Comparison of ENCODE assay signal across 8 cellular contexts in the genomic region with DNA sequence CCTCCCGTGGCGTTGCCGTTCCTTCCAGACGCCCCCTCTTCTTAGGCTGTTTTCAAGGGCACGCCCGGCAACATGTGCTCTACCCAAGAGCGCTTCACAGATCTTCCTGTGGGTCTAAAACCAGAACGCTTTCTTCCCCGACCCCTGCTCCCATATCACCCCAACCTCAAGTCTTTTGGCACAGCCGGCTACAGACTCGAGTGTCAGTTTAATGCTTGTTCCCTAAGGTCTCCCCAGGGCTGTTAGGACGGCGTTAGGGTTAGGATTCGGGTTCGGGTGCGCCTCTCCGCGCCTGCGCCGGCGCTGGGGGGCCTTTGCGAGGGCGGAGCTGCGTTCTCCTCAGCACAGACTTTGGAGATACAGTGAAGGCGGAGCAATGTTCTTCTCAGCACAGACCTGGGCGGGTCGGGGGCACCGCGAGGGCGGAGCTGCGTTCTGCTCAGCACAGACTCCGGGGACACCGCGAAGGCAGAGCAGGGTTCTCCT.
DNase-seq lines count a peak whose midpoint lies in the region; ATAC-seq, FAIRE-seq and TF ChIP-seq lines count a peak whose summit lies in the region.
"Not testable (repeated sequence)": the region's sequence is repeated elsewhere in the genome, so short reads cannot be mapped to it uniquely, and the experiment has no call there.

No MANE protein-coding gene starts in this region.

- CTCF ChIA-PET in Caco-2 (lab: Charles Lee) = interaction anchor here (0.6 to 1.6 kb wide), 5 partner anchors 120 to 372 kb away, joined by 3 to 7 read pairs (median 6); no protein-coding TSS in a partner anchor

- H3K36me3 ChIP-seq in Caco-2 (ENCODE audit: control insufficient read depth, insufficient read depth, low read length); colonic mucosa; iPS-15b (ENCODE audit: control insufficient read depth, insufficient read depth, low read length); pancreas: not testable (repeated sequence)

- 3 to 6% methylated on average over 33 to 34 of the region's 34 CpGs for WGBS in pancreas, 2 donors

- H3K4me3 ChIP-seq in Caco-2 (ENCODE audit: low read depth, low read length) (peak overlapping the region; percentile 58), colonic mucosa (peak overlapping the region; percentile 15), iPS-15b (ENCODE audit: low read depth, low read length) (peak overlapping the region; percentile 33), pancreas (peak overlapping the region; percentile 27 to 47 (median 38))

- POLR2A ChIA-PET in Caco-2 (lab: Charles Lee) = not testable (repeated sequence)

- not testable (repeated sequence) for TF ChIP-seq CTCF in Caco-2 (IDR thresholded peaks at IDR 0.05; ENCODE audit: insufficient read depth in 1 of 2, low read depth in 1 of 2, low read length in 1 of 2, severe bottlenecking in 1 of 2, unreplicated experiment in 1 of 2); colonic mucosa (IDR thresholded peaks at IDR 0.05); pancreas (IDR thresholded peaks at IDR 0.05)

- not testable (repeated sequence) for H3K4me1 ChIP-seq in Caco-2; colonic mucosa; iPS-15b (ENCODE audit: control insufficient read depth, insufficient read depth, low read length); pancreas

- H3K27ac Mint-ChIP-seq in Caco-2 (ENCODE audit: unreplicated experiment) = peak overlapping the region; percentile 69

- not testable (repeated sequence) for FAIRE-seq in pancreas (lab: Jason Lieb, UNC)

- H3K4me3 Mint-ChIP-seq in Caco-2 (ENCODE audit: unreplicated experiment) = peak overlapping the region; percentile 81

- DNase-seq in Caco-2 (peak; percentile 75 to 83), NCI-H748 (lab: John Stamatoyannopoulos, UW; ENCODE audit: unreplicated experiment) (peak; percentile 56), colonic mucosa (peak; percentile 42), pancreas (peak; percentile 64 to 85 (median 74))
- peak; percentile 56 for DNase-seq in activated CD8-positive, alpha-beta memory T cell treated with anti-CD3 and anti-CD28 coated beads, Interleukin-2, amount 50 U/mL, for 4 hours
- DNase-seq in stimulated activated naive CD4-positive, alpha-beta T cell (lab: John Stamatoyannopoulos, UW) = peak in 4 of 6 experiments; percentile 14 to 72 (median 22)

- H3K27me3 ChIP-seq in Caco-2 (replicated peaks; ENCODE audit: control insufficient read depth, insufficient read depth, low read length); colonic mucosa; iPS-15b (ENCODE audit: control insufficient read depth, insufficient read depth, low read length); pancreas: not testable (repeated sequence)

- not testable (repeated sequence) for H3K36me3 Mint-ChIP-seq in Caco-2 (ENCODE audit: insufficient read depth, unreplicated experiment)

- intact Hi-C loops in Caco-2 (cut with micrococcal nuclease; ENCODE audit: unreplicated experiment) = loop anchor here (2.0 kb wide), 1 partner anchor 120 kb away; no protein-coding TSS in a partner anchor
- intact Hi-C loops in colonic mucosa (cut with DNase I) = loop anchor here (5.0 kb wide), 1 partner anchor 130 kb away; no protein-coding TSS in a partner anchor
- intact Hi-C loops in pancreas (cut with DNase I) = not testable (repeated sequence)

- H3K9ac ChIP-seq in colonic mucosa (ENCODE audit: low read depth in 2 of 2, low read length in 2 of 2) = peak overlapping the region in 1 of 2 donors; percentile 12
- not testable (repeated sequence) for H3K9ac ChIP-seq in iPS-15b (ENCODE audit: low read depth, low read length)

- BruUV-seq in Caco-2 (replicated peaks; lab: Mats Ljungman, UMichigan) = not testable (repeated sequence)

- not testable (repeated sequence) for H3K4me1 Mint-ChIP-seq in Caco-2 (ENCODE audit: low read depth, unreplicated experiment)

- not testable (repeated sequence) for H3K27me3 Mint-ChIP-seq in Caco-2 (ENCODE audit: insufficient read depth, unreplicated experiment)

- H3K9me3 ChIP-seq in Caco-2; colonic mucosa; iPS-15b (ENCODE audit: control insufficient read depth, insufficient read depth, low read length); pancreas: not testable (repeated sequence)

- ATAC-seq in HG02884 (IDR thresholded peaks at IDR 0.05; ENCODE audit: unreplicated experiment) (peak; percentile 88), pancreas (peak; percentile 86 to 98 (median 94))

- not testable (repeated sequence) for H3K27ac ChIP-seq in colonic mucosa
- H3K27ac ChIP-seq in pancreas = peak overlapping the region; percentile 45 to 88 (median 70)

- H3K9me3 Mint-ChIP-seq in Caco-2 (ENCODE audit: unreplicated experiment) = not testable (repeated sequence)

Comparison
In these comparisons a context has a peak if more than half of its experiments do, and no peak if none do; other contexts are left out.
1. DNase-seq: peak in every context shown above with its lines; median percentile 79 in Caco-2; 74 in pancreas; 56 in NCI-H748; 56 in activated CD8-positive, alpha-beta memory T cell treated with anti-CD3 and anti-CD28 coated beads, Interleukin-2, amount 50 U/mL, for 4 hours; 42 in colonic mucosa; 22 in stimulated activated naive CD4-positive, alpha-beta T cell.